In genomic region chr3:38136272-38136806, GRCh38 we compare ENCODE assay signal across 8 cellular contexts. TPM values are rescaled to one million over a fixed set of nuclear protein-coding genes. Genes with fewer than 3 reads are reported as not detected.
DNase-seq lines count a peak whose midpoint lies in the region; ATAC-seq lines count a peak whose summit lies in the region.

No MANE protein-coding gene starts in this region.

- H3K4me3 Mint-ChIP-seq in naive thymus-derived CD4-positive, alpha-beta T cell: peak overlapping the region; percentile 90 to 100 (median 96)

- peak overlapping the region; percentile 18 for H3K27ac ChIP-seq in SJCRH30
- H3K27ac ChIP-seq in naive thymus-derived CD4-positive, alpha-beta T cell (ENCODE audit: low read depth, low read length): peak overlapping the region; percentile 90

- peak overlapping the region; percentile 87 for H3K4me3 ChIP-seq in SJCRH30
- H3K4me3 ChIP-seq in endocrine pancreas (ENCODE audit: control insufficient read depth, insufficient read depth, low read length): peak overlapping the region; percentile 50
- H3K4me3 ChIP-seq in naive thymus-derived CD4-positive, alpha-beta T cell (ENCODE audit: low read length): peak overlapping the region; percentile 98

- H3K27ac Mint-ChIP-seq in naive thymus-derived CD4-positive, alpha-beta T cell: peak overlapping the region; percentile 79 to 96 (median 94)

- DNase-seq in NCI-H748 (lab: John Stamatoyannopoulos, UW; ENCODE audit: unreplicated experiment) (peak; percentile 57), NCI-H748 treated with DMSO at 0.1 percent for 48 hours (lab: John Stamatoyannopoulos, UW) (no peak), SJCRH30 (peak; percentile 49 to 50), GM19238 (ENCODE audit: insufficient read length, low spot score) (no peak)
- DNase-seq in naive thymus-derived CD4-positive, alpha-beta T cell: peak in 3 of 9 donors; percentile 16 to 34 (median 17)
- DNase-seq in effector CD4-positive, alpha-beta T cell: no peak

- no peaks in the 10 kb centered on the region for H3K36me3 ChIP-seq in SJCRH30
- peaks cover under 1% of the 10 kb centered on the region for H3K36me3 ChIP-seq in endocrine pancreas (ENCODE audit: control insufficient read depth, insufficient read depth, low read length)
- H3K36me3 ChIP-seq in naive thymus-derived CD4-positive, alpha-beta T cell (ENCODE audit: control insufficient read depth in 2 of 3, insufficient read depth in 3 of 3, low read length in 3 of 3): peaks cover 0 to 46% (median 0%) of the 10 kb centered on the region in 3 experiments

- intact Hi-C loops in naive thymus-derived CD4-positive, alpha-beta T cell (cut with micrococcal nuclease): loop anchor here (1.0 to 10.0 kb wide), 14 partner anchors 18 to 1268 kb away; partner anchors contain the start of genes EXOG (in 2 of the 2), XYLB (in 2 of the 2), EPM2AIP1 (in 1 of the 2) and GORASP1 (in 1 of the 2)

- peaks cover 0 to 36% (median 13%) of the 10 kb centered on the region in 5 donors for H3K36me3 Mint-ChIP-seq in naive thymus-derived CD4-positive, alpha-beta T cell

- no peaks in the 10 kb centered on the region for H3K9me3 ChIP-seq in SJCRH30 (replicated peaks)
- H3K9me3 ChIP-seq in endocrine pancreas (ENCODE audit: control insufficient read depth, low read length): no peaks in the 10 kb centered on the region
- H3K9me3 ChIP-seq in naive thymus-derived CD4-positive, alpha-beta T cell (ENCODE audit: control insufficient read depth in 2 of 3, low read length in 3 of 3): no peaks in the 10 kb centered on the region

- H3K9ac ChIP-seq in endocrine pancreas (ENCODE audit: control insufficient read depth, insufficient read depth, low read length): peak overlapping the region; percentile 80

- H3K27me3 Mint-ChIP-seq in naive thymus-derived CD4-positive, alpha-beta T cell: no peaks in the 10 kb centered on the region

- peaks cover 46 to 86% (median 65%) of the 10 kb centered on the region in 7 donors for H3K4me1 Mint-ChIP-seq in naive thymus-derived CD4-positive, alpha-beta T cell

- H3K4me1 ChIP-seq in SJCRH30 (no peaks in the 10 kb centered on the region), endocrine pancreas (ENCODE audit: control insufficient read depth, insufficient read depth, low read length) (peaks cover 6% of the 10 kb centered on the region)
- peaks cover 18 to 35% of the 10 kb centered on the region in 2 donors for H3K4me1 ChIP-seq in naive thymus-derived CD4-positive, alpha-beta T cell (ENCODE audit: control insufficient read depth in 2 of 2, insufficient read depth in 2 of 2, low read length in 2 of 2)

- H3K9me3 Mint-ChIP-seq in naive thymus-derived CD4-positive, alpha-beta T cell: no peaks in the 10 kb centered on the region

- ATAC-seq in naive thymus-derived CD4-positive, alpha-beta T cell: no peak
- ATAC-seq in GM21515 (IDR thresholded peaks at IDR 0.05; ENCODE audit: unreplicated experiment): no peak

- POLR2A ChIA-PET in naive thymus-derived CD4-positive, alpha-beta T cell (lab: Charles Lee): interaction anchor here (0.9 to 8.2 kb wide), 9 partner anchors 17 to 1143 kb away, joined by 3 to 156 read pairs (median 4); partner anchors contain the start of genes DLEC1, EPM2AIP1, MLH1 and OXSR1

- CTCF ChIA-PET in naive thymus-derived CD4-positive, alpha-beta T cell (lab: Charles Lee): interaction anchor here (1.5 to 1.6 kb wide), 2 partner anchors 18 to 28 kb away, joined by 5 to 7 read pairs; partner anchors contain the start of gene OXSR1

- H3K27me3 ChIP-seq in SJCRH30 (no peaks in the 10 kb centered on the region), endocrine pancreas (ENCODE audit: control insufficient read depth, insufficient read depth, low read length) (no peaks in the 10 kb centered on the region)
- H3K27me3 ChIP-seq in naive thymus-derived CD4-positive, alpha-beta T cell (ENCODE audit: control insufficient read depth in 2 of 2, insufficient read depth in 2 of 2, low read length in 2 of 2): no peaks in the 10 kb centered on the region

RNA-seq across cellular contexts. Expression of gene ACAA1, which starts 0.6 kb away (rescaled TPM):
- total RNA-seq in SJCRH30 (2014; rRNA removed; shearing (Covaris generic)): 14.9 and 15.0 TPM in 2 replicates
- 100 to 1,000 TPM in 1 of 5 experiments, 10 to 100 TPM in 4; 88.1 to 129 (median 91.0) TPM for total RNA-seq in naive thymus-derived CD4-positive, alpha-beta T cell
- 10 to 100 TPM; 64.4 to 65.9 TPM for polyA plus RNA-seq in naive thymus-derived CD4-positive, alpha-beta T cell

RNA-seq across cellular contexts. Expression of gene MYD88, which starts 2.1 kb away (rescaled TPM):
- 2.5 and 2.7 TPM in 2 replicates for total RNA-seq in SJCRH30 (2014; rRNA removed; shearing (Covaris generic))
- total RNA-seq in naive thymus-derived CD4-positive, alpha-beta T cell: 100 to 1,000 TPM in 1 of 5 experiments, 10 to 100 TPM in 4; 35.2 to 108 (median 41.6) TPM
- 10 to 100 TPM; 52.8 to 75.4 TPM for polyA plus RNA-seq in naive thymus-derived CD4-positive, alpha-beta T cell

RNA-seq across cellular contexts. Expression of gene OXSR1, which starts 29.0 kb away (rescaled TPM):
- total RNA-seq in SJCRH30 (2014; rRNA removed; shearing (Covaris generic)): 27.9 and 31.6 TPM in 2 replicates
- 10 to 100 TPM; 35.0 to 59.7 (median 38.8) TPM for total RNA-seq in naive thymus-derived CD4-positive, alpha-beta T cell
- polyA plus RNA-seq in naive thymus-derived CD4-positive, alpha-beta T cell: 10 to 100 TPM; 12.3 to 14.4 TPM

Comparison
In these comparisons a context has a peak if more than half of its experiments do, and no peak if none do; other contexts are left out.
1. DNase-seq: peak in NCI-H748 (single experiment) and SJCRH30 (2 of 2); none in NCI-H748 treated with DMSO at 0.1 percent for 48 hours (single experiment), effector CD4-positive, alpha-beta T cell (single experiment) and GM19238 (single experiment).
2. Peak in every context shown above with its lines, with median percentiles within 50 percentile points of each other: H3K4me3 ChIP-seq.